Comparison of ENCODE assay signal across 2 cellular contexts in genomic region chr10:92001995-92002394, GRCh38.
A peak's percentile ranks its signal among the peaks of the same experiment; 100 is the strongest.
TF ChIP-seq lines count a peak whose summit lies in the region.

No MANE protein-coding gene starts in this region.

TF ChIP-seq in SK-N-SH, 30 proteins besides CTCF, POLR2A, EP300 and RAD21 (continued from another document):
- TF ChIP-seq FOXM1 (IDR thresholded peaks at IDR 0.05; ENCODE audit: low read depth) (no peak), MAX (IDR thresholded peaks at IDR 0.05; ENCODE audit: low read depth) (no peak), TEAD4 (IDR thresholded peaks at IDR 0.05; ENCODE audit: borderline replicate concordance, insufficient read depth) (no peak), FOSL2 (IDR thresholded peaks at IDR 0.05; ENCODE audit: borderline replicate concordance, low read depth) (no peak), RCOR1 (IDR thresholded peaks at IDR 0.05; ENCODE audit: low read length) (no peak), POLR2AphosphoS5 (IDR thresholded peaks at IDR 0.05; ENCODE audit: low read depth, low read length) (no peak)

TF ChIP-seq in GM12878, 131 proteins besides CTCF, POLR2A, EP300 and RAD21 (continued from another document):
- TF ChIP-seq E2F8 (IDR thresholded peaks at IDR 0.05; ENCODE audit: low read depth, partially characterized antibody) (no peak), IKZF1 (conservative IDR thresholded peaks at IDR 0.05) (no peak), ATF7 (IDR thresholded peaks at IDR 0.05; ENCODE audit: low read depth) (peak; percentile 46), BRCA1 (IDR thresholded peaks at IDR 0.05; ENCODE audit: low read depth, low read length) (no peak)
